In the genomic region with DNA sequence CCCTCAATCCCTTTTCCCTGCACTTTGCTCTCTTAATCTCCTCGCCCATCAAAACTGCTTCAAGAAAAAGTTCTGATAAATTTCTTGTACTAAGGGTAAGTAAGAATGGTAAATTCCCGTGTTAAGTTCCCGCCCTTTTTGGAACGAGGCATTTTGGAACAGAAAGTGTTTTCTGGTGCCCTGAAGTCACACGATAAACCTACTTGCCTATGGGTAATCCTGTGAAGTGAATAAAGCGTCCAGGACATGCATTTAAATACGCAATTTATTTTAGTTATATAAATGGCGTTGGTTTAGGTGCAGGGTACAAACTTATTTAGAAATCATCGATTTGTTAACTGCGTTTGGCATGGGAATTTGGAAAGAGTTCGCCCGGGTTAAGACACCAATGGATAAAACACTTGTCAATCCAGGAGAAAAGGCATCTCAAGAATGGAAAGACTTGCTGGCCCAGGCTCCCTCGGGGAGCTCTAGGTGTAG, we compare ENCODE assay signal across 7 cellular contexts. TPM values are rescaled to one million over a fixed set of nuclear protein-coding genes. Genes with fewer than 3 reads are reported as not detected.
DNase-seq lines count a peak whose midpoint lies in the region; ATAC-seq and TF ChIP-seq lines count a peak whose summit lies in the region.

No MANE protein-coding gene starts in this region.

- H3K4me1 ChIP-seq in NT2/D1 (ENCODE audit: insufficient read depth, insufficient read length) (no peaks in the 10 kb centered on the region), mesenchymal stem cell (ENCODE audit: control insufficient read depth, insufficient read depth, low read depth, low read length) (peaks cover 5% of the 10 kb centered on the region)

- H3K27me3 ChIP-seq in NT2/D1 (ENCODE audit: insufficient read depth, insufficient read length) (no peaks in the 10 kb centered on the region), mesenchymal stem cell (ENCODE audit: control insufficient read depth in 1 of 2, insufficient read depth in 1 of 2, low read length in 2 of 2) (no peaks in the 10 kb centered on the region)

- no peak overlapping the region for H4K91ac ChIP-seq in mesenchymal stem cell (ENCODE audit: low read length)

- H3K79me1 ChIP-seq in mesenchymal stem cell (replicated peaks; ENCODE audit: low read length, poor library complexity, severe bottlenecking), result no peaks in the 10 kb centered on the region

- H3K23ac ChIP-seq in mesenchymal stem cell (ENCODE audit: low read length in 2 of 2), result peak overlapping the region in 1 of 2 experiments; percentile 41

- H3K9me3 ChIP-seq in NT2/D1 (ENCODE audit: insufficient read depth, low read length) (no peaks in the 10 kb centered on the region), mesenchymal stem cell (ENCODE audit: control insufficient read depth, low read length) (no peaks in the 10 kb centered on the region)

- H2AK5ac ChIP-seq in mesenchymal stem cell (ENCODE audit: low read length, severe bottlenecking), result no peak overlapping the region

- peak overlapping the region; percentile 76 for H3K4me3 ChIP-seq in GM12865 (ENCODE audit: low read depth, low read length)
- H3K4me3 ChIP-seq in NT2/D1 (ENCODE audit: insufficient read length, low read depth), result peak overlapping the region; percentile 84
- peak overlapping the region; percentile 67 to 89 for H3K4me3 ChIP-seq in mesenchymal stem cell (ENCODE audit: insufficient read depth in 1 of 2, low read depth in 1 of 2, low read length in 2 of 2)

- 16% methylated on average over 12 of the region's 13 CpGs for WGBS in mesenchymal stem cell

- H3K18ac ChIP-seq in mesenchymal stem cell (ENCODE audit: low read depth in 1 of 2, low read length in 2 of 2), result peak overlapping the region; percentile 70 to 96

- H3K36me3 ChIP-seq in NT2/D1 (ENCODE audit: insufficient read depth, insufficient read length, low read length) (peaks cover 13% of the 10 kb centered on the region), mesenchymal stem cell (ENCODE audit: control insufficient read depth in 1 of 2, insufficient read depth in 2 of 2, low read depth in 1 of 2, low read length in 2 of 2) (peaks cover 0 to 4% of the 10 kb centered on the region in 2 experiments)

- peak overlapping the region in 1 of 2 experiments; percentile 94 for H2BK12ac ChIP-seq in mesenchymal stem cell (ENCODE audit: low read length in 2 of 2)

- peak overlapping the region; percentile 100 for H3K27ac ChIP-seq in mesenchymal stem cell (ENCODE audit: low read length, poor library complexity, severe bottlenecking)

- ATAC-seq in HG03432 (IDR thresholded peaks at IDR 0.05; ENCODE audit: unreplicated experiment) (no peak), HG02981 (IDR thresholded peaks at IDR 0.05; ENCODE audit: unreplicated experiment) (no peak), GM19351 (IDR thresholded peaks at IDR 0.05; ENCODE audit: unreplicated experiment) (no peak)

- no peak overlapping the region for H3K14ac ChIP-seq in mesenchymal stem cell (ENCODE audit: low read length in 2 of 2)

- H3K4me2 ChIP-seq in mesenchymal stem cell (ENCODE audit: low read length, poor library complexity, severe bottlenecking), result peak overlapping the region; percentile 84

- peak overlapping the region; percentile 98 for H4K8ac ChIP-seq in mesenchymal stem cell (ENCODE audit: low read length)

- DNase-seq in GM12865 (ENCODE audit: low read depth) (peak; percentile 55), NT2/D1 (ENCODE audit: low read depth, low spot score) (no peak), cerebellum (ENCODE audit: low spot score) (peak; percentile 8), mesenchymal stem cell (no peak)

- peak overlapping the region; percentile 24 to 73 for H3K4ac ChIP-seq in mesenchymal stem cell (ENCODE audit: low read depth in 1 of 2, low read length in 2 of 2)

- peak overlapping the region; percentile 64 for H2BK120ac ChIP-seq in mesenchymal stem cell (ENCODE audit: low read depth, low read length)

- no peak for TF ChIP-seq CTCF in GM12865 (IDR thresholded peaks at IDR 0.05; ENCODE audit: insufficient read depth, low read depth, low read length, missing control alignments)

- H2AFZ ChIP-seq in mesenchymal stem cell (ENCODE audit: low read depth, low read length), result peak overlapping the region; percentile 93

- peak overlapping the region; percentile 91 for H3K9ac ChIP-seq in NT2/D1 (ENCODE audit: insufficient read length, low read depth)
- H3K9ac ChIP-seq in mesenchymal stem cell (ENCODE audit: low read length), result peak overlapping the region; percentile 97

- H2BK5ac ChIP-seq in mesenchymal stem cell (ENCODE audit: low read depth, low read length, poor library complexity, severe bottlenecking), result no peak overlapping the region

- H2BK15ac ChIP-seq in mesenchymal stem cell (ENCODE audit: low read depth, poor library complexity, severe bottlenecking), result no peak overlapping the region

RNA-seq across cellular contexts. Expression of gene RAP1B, which starts 0.7 kb away (rescaled TPM):
- 110 TPM for total RNA-seq in cerebellum
- polyA plus RNA-seq in mesenchymal stem cell (2013, experiment 1 of 2), result 219 TPM
- 229 TPM for polyA plus RNA-seq in mesenchymal stem cell (2013, experiment 2 of 2)

Comparison
In these comparisons a context has a peak if more than half of its experiments do, and no peak if none do; other contexts are left out.
1. DNase-seq: peak in GM12865 (single experiment) and cerebellum (single experiment); none in NT2/D1 (single experiment) and mesenchymal stem cell (single experiment).
2. Peak in every context shown above with its lines, with median percentiles within 50 percentile points of each other: H3K4me3 ChIP-seq.